Comparison of ENCODE assay signal across 9 cellular contexts in genomic region chr10:78552261-78552811, GRCh38.
A peak's percentile ranks its signal among the peaks of the same experiment; 100 is the strongest.
DNase-seq lines count a peak whose midpoint lies in the region; ATAC-seq and TF ChIP-seq lines count a peak whose summit lies in the region.
"Had no signal": no experiment of that assay in that cellular context is flagged by ENCODE, and none has a peak within 500 bp of the region (broad histone marks: within the 10 kb centered on the region; RNA-seq: fewer than 3 reads in every experiment).

No MANE protein-coding gene starts in this region.

- no peak overlapping the region for H3K4me3 Mint-ChIP-seq in GM23338
- H3K4me3 Mint-ChIP-seq in stimulated activated naive CD8-positive, alpha-beta T cell treated with anti-CD3 and anti-CD28 coated beads, Interleukin-15, amount 100 ng/mL, for 72 hours = no peak overlapping the region

- no peak overlapping the region for H2BK120ac ChIP-seq in mesendoderm (ENCODE audit: low read depth, low read length)

- H3K23ac ChIP-seq in mesendoderm (ENCODE audit: low read length) = no peak overlapping the region

- H3K27me3 Mint-ChIP-seq in GM23338 (ENCODE audit: insufficient read depth, low read depth, poor library complexity) = peaks cover 3% of the 10 kb centered on the region
- H3K27me3 Mint-ChIP-seq in stimulated activated naive CD8-positive, alpha-beta T cell treated with anti-CD3 and anti-CD28 coated beads, Interleukin-15, amount 100 ng/mL, for 72 hours = peaks cover 14% of the 10 kb centered on the region

- H3K9me3 ChIP-seq in esophagus (ENCODE audit: control insufficient read depth in 2 of 2, insufficient read depth in 1 of 2, low read depth in 1 of 2, low read length in 1 of 2) = no peaks in the 10 kb centered on the region

- H3K4ac ChIP-seq in mesendoderm (ENCODE audit: low read depth, low read length) = no peak overlapping the region

- H4K5ac ChIP-seq in mesendoderm (ENCODE audit: low read length) = no peak overlapping the region

- no peak overlapping the region for H3K27ac Mint-ChIP-seq in GM23338
- no peak overlapping the region for H3K27ac Mint-ChIP-seq in stimulated activated naive CD8-positive, alpha-beta T cell treated with anti-CD3 and anti-CD28 coated beads, Interleukin-15, amount 100 ng/mL, for 72 hours

- no peak overlapping the region for H4K8ac ChIP-seq in mesendoderm (ENCODE audit: low read depth, low read length)

- H3K36me3 ChIP-seq in GM23338 (ENCODE audit: insufficient read depth) = no peaks in the 10 kb centered on the region
- no peaks in the 10 kb centered on the region for H3K36me3 ChIP-seq in esophagus (ENCODE audit: control insufficient read depth in 2 of 2, insufficient read depth in 2 of 2, low read length in 1 of 2)
- H3K36me3 ChIP-seq in mesendoderm (ENCODE audit: control insufficient read depth, insufficient read depth, low read length) = no peaks in the 10 kb centered on the region

- H3K27me3 ChIP-seq in GM23338 (ENCODE audit: insufficient read depth) (no peaks in the 10 kb centered on the region), esophagus (ENCODE audit: control insufficient read depth in 1 of 2, insufficient read depth in 2 of 2, low read length in 2 of 2) (no peaks in the 10 kb centered on the region), mesendoderm (ENCODE audit: insufficient read depth, low read length, poor library complexity) (no peaks in the 10 kb centered on the region)

- H4K20me1 ChIP-seq in GM23338 (replicated peaks; ENCODE audit: insufficient read depth) = no peaks in the 10 kb centered on the region

- no peaks in the 10 kb centered on the region for H3F3A ChIP-seq in GM23338 (replicated peaks; ENCODE audit: low read depth)

- peak overlapping the region; percentile 85 for H2AFZ ChIP-seq in GM23338

- no peak overlapping the region for H2BK15ac ChIP-seq in mesendoderm (replicated peaks; ENCODE audit: low read depth)

- H2AK5ac ChIP-seq in mesendoderm (ENCODE audit: low read length) = peak overlapping the region; percentile 44

- H3K4me2 ChIP-seq in GM23338 (peak overlapping the region; percentile 59), mesendoderm (ENCODE audit: low read length) (no peak overlapping the region)

- no peaks in the 10 kb centered on the region for H3K9me2 ChIP-seq in GM23338 (ENCODE audit: insufficient read depth)

- H3K4me3 ChIP-seq in GM23338 = no peak overlapping the region
- no peak overlapping the region for H3K4me3 ChIP-seq in esophagus (ENCODE audit: low read depth in 1 of 2, low read length in 2 of 2)
- H3K4me3 ChIP-seq in mesendoderm (ENCODE audit: low read length) = no peak overlapping the region

- no peak for TF ChIP-seq CTCF in GM23338 (conservative IDR thresholded peaks at IDR 0.05; ENCODE audit: low read depth in 2 of 2)

- H3K56ac ChIP-seq in mesendoderm (ENCODE audit: low read length) = peak overlapping the region; percentile 60

- H3K79me1 ChIP-seq in mesendoderm (ENCODE audit: low read length) = no peaks in the 10 kb centered on the region

- DNase-seq in GM23338 (ENCODE audit: low spot score) (no peak), mesendoderm (peak; percentile 72), substantia nigra (lab: John Stamatoyannopoulos, UW) (peak in 35 of 49 donors; percentile 15 to 79 (median 42))
- no peak for DNase-seq in stimulated activated naive CD4-positive, alpha-beta T cell (lab: John Stamatoyannopoulos, UW)
- DNase-seq in stimulated activated naive CD8-positive, alpha-beta T cell treated with anti-CD3 and anti-CD28 coated beads, Interleukin-15, amount 100 ng/mL, for 72 hours = no peak
- DNase-seq: NCI-H1092 treated with DMSO at 0.1 percent for 48 hours had no signal

- H3K18ac ChIP-seq in mesendoderm (ENCODE audit: low read length) = peak overlapping the region; percentile 73

- peaks cover 22% of the 10 kb centered on the region for H3K4me1 Mint-ChIP-seq in GM23338
- peaks cover 12% of the 10 kb centered on the region for H3K4me1 Mint-ChIP-seq in stimulated activated naive CD8-positive, alpha-beta T cell treated with anti-CD3 and anti-CD28 coated beads, Interleukin-15, amount 100 ng/mL, for 72 hours

- ATAC-seq in GM23338 (peak; percentile 15), GM21576 (IDR thresholded peaks at IDR 0.05; ENCODE audit: unreplicated experiment) (no peak), HG03108 (IDR thresholded peaks at IDR 0.05; ENCODE audit: unreplicated experiment) (no peak)
- ATAC-seq in stimulated activated naive CD8-positive, alpha-beta T cell treated with anti-CD3 and anti-CD28 coated beads, Interleukin-15, amount 100 ng/mL, for 72 hours = no peak

- no peak overlapping the region for H2BK5ac ChIP-seq in mesendoderm (ENCODE audit: low read length)

- peaks cover 28% of the 10 kb centered on the region for H3K4me1 ChIP-seq in GM23338 (ENCODE audit: insufficient read depth)
- H3K4me1 ChIP-seq in esophagus (ENCODE audit: control insufficient read depth in 2 of 2, insufficient read depth in 2 of 2, low read length in 1 of 2) = peaks cover 1 to 7% of the 10 kb centered on the region in 2 donors
- H3K4me1 ChIP-seq in mesendoderm (ENCODE audit: control insufficient read depth, low read depth, low read length) = peaks cover 17% of the 10 kb centered on the region

- no peaks in the 10 kb centered on the region for H3K36me3 Mint-ChIP-seq in GM23338 (ENCODE audit: low read depth)

- H3K79me2 ChIP-seq in GM23338 (replicated peaks; ENCODE audit: insufficient read depth) = no peaks in the 10 kb centered on the region
- no peaks in the 10 kb centered on the region for H3K79me2 ChIP-seq in mesendoderm (ENCODE audit: control insufficient read depth, insufficient read depth, low read length)

- H3K9ac ChIP-seq in mesendoderm (ENCODE audit: low read length) = no peak overlapping the region

- 45% methylated on average over 7 of the region's 7 CpGs for WGBS in esophagus, 2 donors
- no CpG with 5 or more reads among the region's 7 CpGs for WGBS in mesendoderm (ENCODE audit: extremely low coverage, insufficient coverage, low lambda C conversion rate)

- H3K27ac ChIP-seq in GM23338 (ENCODE audit: low read depth) (no peak overlapping the region), esophagus (ENCODE audit: low read depth in 2 of 2, low read length in 1 of 2) (peak overlapping the region; percentile 66 to 84), mesendoderm (ENCODE audit: low read depth, low read length) (peak overlapping the region; percentile 53), substantia nigra (ENCODE audit: low read depth, low read length, poor library complexity, severe bottlenecking) (no peak overlapping the region)

- no peaks in the 10 kb centered on the region for H3K9me3 Mint-ChIP-seq in GM23338
- peaks cover 11 to 14% of the 10 kb centered on the region in 2 donors for H3K9me3 Mint-ChIP-seq in stimulated activated naive CD8-positive, alpha-beta T cell treated with anti-CD3 and anti-CD28 coated beads, Interleukin-15, amount 100 ng/mL, for 72 hours

TF ChIP-seq in GM23338, 12 proteins besides CTCF, POLR2A, EP300 and RAD21:
- no peak for TF ChIP-seq ZNF462 (CRISPR knock-in tag; IDR thresholded peaks at IDR 0.05)

Comparison
In these comparisons a context has a peak if more than half of its experiments do, and no peak if none do; other contexts are left out.
1. DNase-seq: peak in mesendoderm (single experiment) and substantia nigra (35 of 49); none in GM23338 (single experiment), stimulated activated naive CD4-positive, alpha-beta T cell (0 of 6) and stimulated activated naive CD8-positive, alpha-beta T cell treated with anti-CD3 and anti-CD28 coated beads, Interleukin-15, amount 100 ng/mL, for 72 hours (0 of 2).
2. H3K27ac ChIP-seq: peak in esophagus (2 of 2) and mesendoderm (single experiment); none in GM23338 (single experiment) and substantia nigra (single experiment).